ENCODE assay signal across 1 cellular context in the genomic region with DNA sequence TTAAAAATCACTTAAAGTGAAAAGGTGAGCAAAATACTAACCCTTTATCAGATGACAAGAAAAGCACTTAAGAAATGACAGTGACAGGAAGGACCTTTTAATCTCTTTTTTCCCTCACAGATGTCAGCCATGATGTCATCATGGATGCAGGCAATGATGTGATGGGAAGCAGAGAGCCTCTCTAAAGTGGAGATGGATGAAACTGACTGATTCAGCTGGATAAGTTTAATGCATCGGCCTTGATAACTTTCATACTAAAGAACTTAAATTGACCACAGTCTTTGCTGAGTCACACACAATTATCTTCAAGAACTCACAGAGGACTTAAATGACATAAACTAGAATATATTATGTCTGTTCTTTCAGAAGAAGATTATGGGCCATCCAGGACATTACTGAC.
TF ChIP-seq lines count a peak whose summit lies in the region.

No MANE protein-coding gene starts in this region.

TF ChIP-seq in SK-N-SH, 30 proteins besides CTCF, POLR2A, EP300 and RAD21 (continued from another document):
- no peak for TF ChIP-seq REST (IDR thresholded peaks at IDR 0.05; ENCODE audit: low read depth, low read length)
- no peak for TF ChIP-seq YY1 (IDR thresholded peaks at IDR 0.05; ENCODE audit: low read depth)
- TF ChIP-seq ELF1 (IDR thresholded peaks at IDR 0.05): no peak
- TF ChIP-seq NFIC (IDR thresholded peaks at IDR 0.05; ENCODE audit: borderline replicate concordance): no peak
